ENCODE assay signal across 12 cellular contexts in the genomic region with DNA sequence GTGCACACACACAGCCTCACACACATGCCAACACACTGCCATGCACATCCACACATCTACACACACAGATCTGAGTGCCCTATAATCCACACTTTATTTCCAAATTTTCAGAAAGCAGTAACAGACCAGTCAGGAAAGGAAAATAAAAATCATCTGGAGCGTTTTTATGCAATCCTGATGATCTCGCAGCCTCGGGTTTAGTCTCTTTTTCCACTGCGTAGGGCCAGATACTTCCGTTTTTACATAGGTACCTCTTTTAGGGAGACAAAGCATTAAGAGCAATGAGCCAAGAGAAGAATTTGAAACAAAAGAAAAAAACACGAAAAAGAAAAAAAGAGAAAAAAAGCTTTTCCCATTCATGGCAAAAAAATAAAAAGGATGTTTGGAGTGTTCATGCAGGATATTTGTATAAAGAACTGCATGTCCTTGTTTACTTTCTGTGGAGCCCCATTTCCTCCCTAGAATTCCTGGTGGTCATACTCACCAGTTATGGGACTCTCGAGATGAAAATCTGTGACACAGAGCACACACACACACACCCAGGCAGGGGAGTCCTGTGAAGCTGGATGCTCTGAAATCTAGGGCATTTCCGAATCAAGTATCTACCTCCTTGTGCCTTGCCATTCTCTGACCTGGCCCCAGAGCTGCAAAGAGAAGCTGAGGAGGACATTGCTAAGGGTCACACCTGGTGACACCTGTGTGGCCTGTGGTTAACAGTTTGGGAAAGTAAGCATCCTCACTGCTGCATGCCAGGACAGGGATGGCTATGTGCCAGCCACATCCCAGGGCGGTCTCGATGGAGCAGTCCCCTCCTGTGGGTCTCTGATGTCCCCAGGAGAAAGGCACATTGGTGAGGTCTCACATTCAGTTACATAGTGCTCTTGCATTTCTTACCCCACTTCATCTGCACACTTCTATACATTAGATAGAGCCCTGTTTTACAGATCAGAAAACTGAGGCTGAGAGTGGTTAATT.
A peak's percentile ranks its signal among the peaks of the same experiment; 100 is the strongest.
DNase-seq lines count a peak whose midpoint lies in the region; ATAC-seq, FAIRE-seq and TF ChIP-seq lines count a peak whose summit lies in the region.
"Had no signal": no experiment of that assay in that cellular context is flagged by ENCODE, and none has a peak within 500 bp of the region (broad histone marks: within the 10 kb centered on the region; RNA-seq: fewer than 3 reads in every experiment).

No MANE protein-coding gene starts in this region.

- no peak for FAIRE-seq in H54 (lab: Jason Lieb, UNC)

- H3K9me3 Mint-ChIP-seq in activated T-cell treated with anti-CD3 and anti-CD28 coated beads, Interleukin-2, amount 50 U/mL, for 72 hours = no peaks in the 10 kb centered on the region

- H3K27me3 ChIP-seq in hepatocyte = no peaks in the 10 kb centered on the region

- WGBS in hepatocyte (ENCODE audit: low lambda C conversion rate, missing lambda C conversion rate) = 73% methylated on average over 10 of the region's 10 CpGs

- no peaks in the 10 kb centered on the region for H3K36me3 ChIP-seq in hepatocyte (replicated peaks; ENCODE audit: insufficient read depth, low read depth)

- no peaks in the 10 kb centered on the region for H4K20me1 ChIP-seq in hepatocyte (ENCODE audit: insufficient read depth, poor library complexity, severe bottlenecking)

- no peak for TF ChIP-seq CTCF in AG10803 (conservative IDR thresholded peaks at IDR 0.05; ENCODE audit: low read length)
- TF ChIP-seq CTCF in hepatocyte (IDR thresholded peaks at IDR 0.05; ENCODE audit: poor library complexity) = no peak

- H3K4me3 Mint-ChIP-seq in activated T-cell treated with anti-CD3 and anti-CD28 coated beads, Interleukin-2, amount 50 U/mL, for 72 hours = peak overlapping the region; percentile 12 to 22
- H3K4me3 Mint-ChIP-seq: brain had no signal

- H3K4me3 ChIP-seq in AG10803 (ENCODE audit: low read length) (peak overlapping the region; percentile 6; the same call in 1 of the 2 replicates), hepatocyte (no peak overlapping the region)

- peak overlapping the region; percentile 13 for H3K4me2 ChIP-seq in hepatocyte

- H3K9me3 ChIP-seq in hepatocyte (ENCODE audit: low read depth) = no peaks in the 10 kb centered on the region

- H3K27ac ChIP-seq in hepatocyte = peak overlapping the region; percentile 14

- H3K79me2 ChIP-seq in hepatocyte = no peaks in the 10 kb centered on the region

- H3K36me3 Mint-ChIP-seq in activated T-cell treated with anti-CD3 and anti-CD28 coated beads, Interleukin-2, amount 50 U/mL, for 72 hours (ENCODE audit: insufficient read depth in 2 of 2) = peaks cover 2% of the 10 kb centered on the region in 2 donors
- H3K36me3 Mint-ChIP-seq: brain had no signal

- H3K4me1 Mint-ChIP-seq in activated T-cell treated with anti-CD3 and anti-CD28 coated beads, Interleukin-2, amount 50 U/mL, for 72 hours (ENCODE audit: low read depth) = peaks cover 95% of the 10 kb centered on the region
- H3K4me1 Mint-ChIP-seq: brain had no signal

- H3K27ac Mint-ChIP-seq in activated T-cell treated with anti-CD3 and anti-CD28 coated beads, Interleukin-2, amount 50 U/mL, for 72 hours = peak overlapping the region; percentile 9
- H3K27ac Mint-ChIP-seq: brain had no signal

- H3K9me2 ChIP-seq in hepatocyte (replicated peaks; ENCODE audit: insufficient read depth) = no peaks in the 10 kb centered on the region

- no peaks in the 10 kb centered on the region for H3K27me3 Mint-ChIP-seq in activated T-cell treated with anti-CD3 and anti-CD28 coated beads, Interleukin-2, amount 50 U/mL, for 72 hours (ENCODE audit: low read depth)

- peaks cover 5% of the 10 kb centered on the region for H3K4me1 ChIP-seq in hepatocyte (ENCODE audit: insufficient read depth)

- no peak for TF ChIP-seq POLR2A in H54 (IDR thresholded peaks at IDR 0.05; ENCODE audit: low read depth, low read length)

- H2AFZ ChIP-seq in hepatocyte = no peak overlapping the region

- ATAC-seq in activated T-cell treated with anti-CD3 and anti-CD28 coated beads, Interleukin-2, amount 50 U/mL, for 72 hours (replicated peaks in 1 of 2) = no peak
- no peak for ATAC-seq in GM21825 (IDR thresholded peaks at IDR 0.05; ENCODE audit: unreplicated experiment)

- peak; percentile 69 for DNase-seq in AG10803 (ENCODE audit: low read depth)
- DNase-seq in H54 (ENCODE audit: insufficient read length, low spot score) = peak; percentile 59
- no peak for DNase-seq in activated T-cell treated with anti-CD3 and anti-CD28 coated beads, Interleukin-2, amount 50 U/mL, for 72 hours
- DNase-seq in hepatocyte (ENCODE audit: low spot score) = no peak
- no peak for DNase-seq in Kasumi-1 (lab: John Stamatoyannopoulos, UW)
- no peak for DNase-seq in NCI-H1436 treated with DMSO at 0.1 percent for 48 hours (lab: John Stamatoyannopoulos, UW)
- no peak for DNase-seq in NCI-H2081 treated with DMSO at 0.1 percent for 48 hours (lab: John Stamatoyannopoulos, UW)
- DNase-seq: activated CD4-positive, alpha-beta T cell treated with anti-CD3 and anti-CD28 coated beads, Interleukin-2, amount 50 U/mL, for 1 hour; head of caudate nucleus; NCI-H1092 treated with DMSO at 0.1 percent for 48 hours had no signal

Comparison
In these comparisons a context has a peak if more than half of its experiments do, and no peak if none do; other contexts are left out.
1. DNase-seq: peak in AG10803 (single experiment) and H54 (single experiment); none in activated T-cell treated with anti-CD3 and anti-CD28 coated beads, Interleukin-2, amount 50 U/mL, for 72 hours (0 of 2), hepatocyte (single experiment), Kasumi-1 (0 of 2), NCI-H1436 treated with DMSO at 0.1 percent for 48 hours (single experiment) and NCI-H2081 treated with DMSO at 0.1 percent for 48 hours (single experiment).